ENCODE assay signal across 24 cellular contexts in the genomic region with DNA sequence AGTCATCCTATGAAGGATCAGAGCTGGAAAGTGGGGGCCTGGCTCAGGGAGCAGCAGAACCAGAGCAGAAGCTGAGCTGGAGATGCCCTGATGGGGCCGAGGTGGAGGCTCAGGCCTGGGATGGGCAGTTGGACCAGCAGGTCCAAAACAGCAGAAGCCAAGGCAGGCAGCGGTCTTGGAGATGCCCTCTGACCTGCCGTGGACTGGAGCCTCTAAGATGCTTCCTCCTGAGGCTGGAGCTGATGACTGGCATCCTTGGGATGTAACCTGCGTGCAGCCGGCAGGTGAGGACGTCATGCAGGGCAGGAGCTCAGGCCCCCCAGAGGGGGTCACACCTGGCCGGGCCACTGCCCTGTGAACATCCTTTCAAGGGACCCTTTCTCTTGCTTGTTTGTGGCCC.
DNase-seq lines count a peak whose midpoint lies in the region; ATAC-seq and TF ChIP-seq lines count a peak whose summit lies in the region.
"Had no signal": no experiment of that assay in that cellular context is flagged by ENCODE, and none has a peak within 500 bp of the region (broad histone marks: within the 10 kb centered on the region; RNA-seq: fewer than 3 reads in every experiment).

No MANE protein-coding gene starts in this region.

- ATAC-seq in activated T-cell treated with anti-CD3 and anti-CD28 coated beads, Interleukin-2, amount 50 U/mL, for 4 hours = no peak
- ATAC-seq in upper lobe of right lung (no peak), HG03097 (IDR thresholded peaks at IDR 0.05; ENCODE audit: low FRiP score, unreplicated experiment) (no peak)
- ATAC-seq: GM12878, mucosa of descending colon, sciatic nerve had no signal

- H3K27me3 ChIP-seq in upper lobe of right lung = no peaks in the 10 kb centered on the region
- H3K27me3 ChIP-seq: BE2C, breast epithelium, colonic mucosa, esophagus muscularis mucosa had no signal

- H3K9me3 ChIP-seq in upper lobe of right lung = no peaks in the 10 kb centered on the region
- H3K9me3 ChIP-seq: BE2C, breast epithelium, colonic mucosa, esophagus muscularis mucosa, mucosa of descending colon had no signal

- peaks cover 15% of the 10 kb centered on the region for H3K4me1 ChIP-seq in upper lobe of right lung
- H3K4me1 ChIP-seq: colonic mucosa had no signal

- TF ChIP-seq CTCF in osteocyte (IDR thresholded peaks at IDR 0.05) (no peak), upper lobe of right lung (IDR thresholded peaks at IDR 0.05) (no peak)

- H3K27me3 Mint-ChIP-seq in activated T-cell treated with anti-CD3 and anti-CD28 coated beads, Interleukin-2, amount 50 U/mL, for 4 hours (ENCODE audit: low read depth) = peaks cover 5% of the 10 kb centered on the region
- peaks cover 6% of the 10 kb centered on the region for H3K27me3 Mint-ChIP-seq in dendritic cell treated with granulocyte-macrophage colony-stimulating factor and Interleukin-4, amounts not matched to agents 40 ng/mL and 50 ng/mL, for 4 days
- no peaks in the 10 kb centered on the region for H3K27me3 Mint-ChIP-seq in osteocyte (ENCODE audit: unreplicated experiment)

- no peak overlapping the region for H3K27ac ChIP-seq in upper lobe of right lung
- H3K27ac ChIP-seq: breast epithelium, colonic mucosa, esophagus muscularis mucosa, HL-60, VCaP had no signal

- H3K36me3 ChIP-seq in upper lobe of right lung = no peaks in the 10 kb centered on the region
- H3K36me3 ChIP-seq: BE2C, breast epithelium, colonic mucosa, esophagus muscularis mucosa had no signal

- H3K4me3 Mint-ChIP-seq in activated T-cell treated with anti-CD3 and anti-CD28 coated beads, Interleukin-2, amount 50 U/mL, for 4 hours = no peak overlapping the region
- H3K4me3 Mint-ChIP-seq in dendritic cell treated with granulocyte-macrophage colony-stimulating factor and Interleukin-4, amounts not matched to agents 40 ng/mL and 50 ng/mL, for 4 days = no peak overlapping the region
- H3K4me3 Mint-ChIP-seq in osteocyte (ENCODE audit: unreplicated experiment) = no peak overlapping the region
- H3K4me3 Mint-ChIP-seq: endodermal cell; nephron progenitor cell; T-helper 2 cell treated with Interferon-gamma antibody and Interleukin-4, amounts not matched to agents 5 μg/mL and 100 μg/mL, for 36 hours had no signal

- H3K4me1 Mint-ChIP-seq in activated T-cell treated with anti-CD3 and anti-CD28 coated beads, Interleukin-2, amount 50 U/mL, for 4 hours (ENCODE audit: low read depth) = peaks cover 14% of the 10 kb centered on the region
- peaks cover 29% of the 10 kb centered on the region for H3K4me1 Mint-ChIP-seq in dendritic cell treated with granulocyte-macrophage colony-stimulating factor and Interleukin-4, amounts not matched to agents 40 ng/mL and 50 ng/mL, for 4 days (ENCODE audit: low read depth)
- peaks cover 48% of the 10 kb centered on the region for H3K4me1 Mint-ChIP-seq in osteocyte (ENCODE audit: unreplicated experiment)

- no peaks in the 10 kb centered on the region for H3K36me3 Mint-ChIP-seq in activated T-cell treated with anti-CD3 and anti-CD28 coated beads, Interleukin-2, amount 50 U/mL, for 4 hours (ENCODE audit: insufficient read depth)
- no peaks in the 10 kb centered on the region for H3K36me3 Mint-ChIP-seq in dendritic cell treated with granulocyte-macrophage colony-stimulating factor and Interleukin-4, amounts not matched to agents 40 ng/mL and 50 ng/mL, for 4 days (ENCODE audit: low read depth)
- no peaks in the 10 kb centered on the region for H3K36me3 Mint-ChIP-seq in osteocyte (ENCODE audit: unreplicated experiment)

- intact Hi-C loops in dendritic cell treated with granulocyte-macrophage colony-stimulating factor and Interleukin-4, amounts not matched to agents 40 ng/mL and 50 ng/mL, for 4 days (cut with micrococcal nuclease) = no loop called here
- intact Hi-C loops in upper lobe of right lung (cut with DNase I) = no loop called here

- peak overlapping the region; percentile 40 for H3K27ac Mint-ChIP-seq in dendritic cell treated with granulocyte-macrophage colony-stimulating factor and Interleukin-4, amounts not matched to agents 40 ng/mL and 50 ng/mL, for 4 days
- peak overlapping the region; percentile 88 for H3K27ac Mint-ChIP-seq in osteocyte (ENCODE audit: unreplicated experiment)
- H3K27ac Mint-ChIP-seq: endodermal cell; nephron progenitor cell; T-helper 2 cell treated with Interferon-gamma antibody and Interleukin-4, amounts not matched to agents 5 μg/mL and 100 μg/mL, for 36 hours had no signal

- H3K9me3 Mint-ChIP-seq in activated T-cell treated with anti-CD3 and anti-CD28 coated beads, Interleukin-2, amount 50 U/mL, for 4 hours = no peaks in the 10 kb centered on the region
- no peaks in the 10 kb centered on the region for H3K9me3 Mint-ChIP-seq in dendritic cell treated with granulocyte-macrophage colony-stimulating factor and Interleukin-4, amounts not matched to agents 40 ng/mL and 50 ng/mL, for 4 days
- H3K9me3 Mint-ChIP-seq in osteocyte (ENCODE audit: unreplicated experiment) = peaks cover 5% of the 10 kb centered on the region
- H3K9me3 Mint-ChIP-seq: endodermal cell; nephron progenitor cell; T-helper 2 cell treated with Interferon-gamma antibody and Interleukin-4, amounts not matched to agents 5 μg/mL and 100 μg/mL, for 36 hours had no signal

- H3K4me3 ChIP-seq in upper lobe of right lung = no peak overlapping the region
- H3K4me3 ChIP-seq: breast epithelium, colonic mucosa, esophagus muscularis mucosa, GM12878, mucosa of descending colon had no signal

- DNase-seq in activated T-cell treated with anti-CD3 and anti-CD28 coated beads, Interleukin-2, amount 50 U/mL, for 48 hours = peak; percentile 10 to 13
- no peak for DNase-seq in activated T-cell treated with anti-CD3 and anti-CD28 coated beads, Interleukin-2, amount 50 U/mL, for 4 hours
- DNase-seq in osteocyte (ENCODE audit: extremely low spot score, unreplicated experiment) (no peak), upper lobe of right lung (peak; percentile 55), NCI-H2107 (lab: John Stamatoyannopoulos, UW) (no peak), NCI-H748 treated with DMSO at 0.1 percent for 48 hours (lab: John Stamatoyannopoulos, UW) (no peak)
- DNase-seq: activated T-cell treated with anti-CD3 and anti-CD28 coated beads for 4 hours; colonic mucosa; mucosa of descending colon; NCI-H2029; NCI-H226; nephron progenitor cell; stimulated activated CD8-positive, alpha-beta memory T cell treated with anti-CD3 and anti-CD28 coated beads, Interleukin-4, amount 100 ng/mL, for 48 hours had no signal

Comparison
In these comparisons a context has a peak if more than half of its experiments do, and no peak if none do; other contexts are left out.
1. DNase-seq: peak in activated T-cell treated with anti-CD3 and anti-CD28 coated beads, Interleukin-2, amount 50 U/mL, for 48 hours (2 of 2) and upper lobe of right lung (single experiment); none in activated T-cell treated with anti-CD3 and anti-CD28 coated beads, Interleukin-2, amount 50 U/mL, for 4 hours (single experiment), osteocyte (single experiment), NCI-H2107 (single experiment) and NCI-H748 treated with DMSO at 0.1 percent for 48 hours (single experiment).